In the genomic region with DNA sequence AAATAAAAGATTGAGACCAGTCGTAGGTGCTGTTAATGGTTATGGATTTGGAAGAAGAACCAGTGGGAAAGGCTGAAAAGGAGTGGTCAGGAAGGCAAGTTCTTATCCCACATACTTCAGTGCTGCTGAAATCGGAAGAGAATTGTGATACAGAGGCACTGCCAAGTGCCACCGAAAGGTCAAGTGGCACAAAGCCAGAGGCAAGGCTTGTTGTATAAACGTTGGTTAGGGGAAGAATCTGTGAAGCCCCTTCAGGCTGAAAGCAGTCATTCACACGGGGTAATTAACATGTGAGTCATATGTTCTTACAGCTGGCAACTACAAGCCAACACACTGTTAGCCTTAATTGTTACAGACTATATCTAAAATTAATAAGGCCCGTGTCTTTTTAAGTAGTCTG, we compare ENCODE assay signal across 1 cellular context.
TF ChIP-seq lines count a peak whose summit lies in the region.

No MANE protein-coding gene starts in this region.

TF ChIP-seq in GM23338, 12 proteins besides CTCF, POLR2A, EP300 and RAD21 (continued from another document):
- TF ChIP-seq STAT1 (IDR thresholded peaks at IDR 0.05; ENCODE audit: unreplicated experiment) (no peak), ZNF114 (CRISPR knock-in tag; IDR thresholded peaks at IDR 0.05) (no peak), EZH2phosphoT487 (IDR thresholded peaks at IDR 0.05; ENCODE audit: unreplicated experiment) (no peak), POLR2AphosphoS5 (IDR thresholded peaks at IDR 0.05; ENCODE audit: low read depth) (no peak)
- TF ChIP-seq, protein P1, sequence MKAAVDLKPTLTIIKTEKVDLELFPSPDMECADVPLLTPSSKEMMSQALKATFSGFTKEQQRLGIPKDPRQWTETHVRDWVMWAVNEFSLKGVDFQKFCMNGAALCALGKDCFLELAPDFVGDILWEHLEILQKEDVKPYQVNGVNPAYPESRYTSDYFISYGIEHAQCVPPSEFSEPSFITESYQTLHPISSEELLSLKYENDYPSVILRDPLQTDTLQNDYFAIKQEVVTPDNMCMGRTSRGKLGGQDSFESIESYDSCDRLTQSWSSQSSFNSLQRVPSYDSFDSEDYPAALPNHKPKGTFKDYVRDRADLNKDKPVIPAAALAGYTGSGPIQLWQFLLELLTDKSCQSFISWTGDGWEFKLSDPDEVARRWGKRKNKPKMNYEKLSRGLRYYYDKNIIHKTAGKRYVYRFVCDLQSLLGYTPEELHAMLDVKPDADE (IDR thresholded peaks at IDR 0.05): no peak
